23 cellular contexts compared by ENCODE assay signal in genomic region chr17:82667668-82668000, GRCh38. TPM values are rescaled to one million over a fixed set of nuclear protein-coding genes. Genes with fewer than 3 reads are reported as not detected.
DNase-seq lines count a peak whose midpoint lies in the region; FAIRE-seq and TF ChIP-seq lines count a peak whose summit lies in the region.
"Had no signal": no experiment of that assay in that cellular context is flagged by ENCODE, and none has a peak within 500 bp of the region (broad histone marks: within the 10 kb centered on the region; RNA-seq: fewer than 3 reads in every experiment).

No MANE protein-coding gene starts in this region.

- H3K4me1 ChIP-seq in astrocyte (ENCODE audit: insufficient read depth, low read length): no peaks in the 10 kb centered on the region

- H3K9ac ChIP-seq in astrocyte (ENCODE audit: low read length): no peak overlapping the region

- H2AFZ ChIP-seq in astrocyte (ENCODE audit: low read depth, low read length): no peak overlapping the region

- peaks cover 7% of the 10 kb centered on the region for H3K27me3 Mint-ChIP-seq in astrocyte (ENCODE audit: low read depth, unreplicated experiment)
- H3K27me3 Mint-ChIP-seq: B cell had no signal

- H3K27ac ChIP-seq in astrocyte (ENCODE audit: low read depth, low read length) (no peak overlapping the region), dorsolateral prefrontal cortex (peak overlapping the region in 51 of 59 donors; percentile 8 to 91 (median 82))
- H3K27ac ChIP-seq: 22Rv1, SK-N-MC had no signal

- no peak overlapping the region for H3K27ac Mint-ChIP-seq in astrocyte (ENCODE audit: unreplicated experiment)
- H3K27ac Mint-ChIP-seq: B cell had no signal

- H3K4me2 ChIP-seq in astrocyte (ENCODE audit: low read length): no peak overlapping the region

- no peak overlapping the region for H3K4me3 ChIP-seq in astrocyte (ENCODE audit: insufficient read depth, low read depth, low read length)
- no peak overlapping the region for H3K4me3 ChIP-seq in dorsolateral prefrontal cortex
- H3K4me3 ChIP-seq: MG63, SK-N-MC had no signal

- intact Hi-C loops in dorsolateral prefrontal cortex (cut with DNase I) (loop anchor here in 1 of 2 donors (5.0 kb wide), 2 partner anchors 35 to 85 kb away; partner anchors contain the start of gene TBCD), posterior vena cava (cut with DNase I) (loop anchor here in 1 of 2 donors (10.0 kb wide), 1 partner anchor 313 kb away; the partner anchor contains the start of gene TEX19)

- TF ChIP-seq CTCF in astrocyte (IDR thresholded peaks at IDR 0.05; ENCODE audit: insufficient read depth, low read depth, low read length) (no peak), dorsolateral prefrontal cortex (IDR thresholded peaks at IDR 0.05 in 54 of 56, conservative IDR thresholded peaks at IDR 0.05 in 2 of 56; ENCODE audit: low read depth in 1 of 56, partially characterized antibody in 56 of 56) (no peak), GM20000 (IDR thresholded peaks at IDR 0.05; ENCODE audit: extremely low read depth, missing control alignments) (no peak)

- H3K4me1 Mint-ChIP-seq in astrocyte (ENCODE audit: low read depth, unreplicated experiment): peaks cover 6% of the 10 kb centered on the region

- peak; percentile 44 for DNase-seq in activated effector memory CD4-positive, alpha-beta T cell treated with anti-CD3 and anti-CD28 coated beads, Interleukin-2, amount 50 U/mL, for 16 hours
- no peak for DNase-seq in activated effector memory CD4-positive, alpha-beta T cell treated with Interleukin-2 at 50 U/mL for 16 hours
- no peak for DNase-seq in astrocyte (ENCODE audit: low read depth)
- peak in 3 of 10 donors; percentile 39 to 71 (median 42) for DNase-seq in dorsolateral prefrontal cortex
- DNase-seq in posterior vena cava (ENCODE audit: low spot score): peak; percentile 57
- DNase-seq in NCI-H510A treated with DMSO at 0.1 percent for 48 hours (lab: John Stamatoyannopoulos, UW): no peak
- DNase-seq in DMS53 treated with DMSO at 0.1 percent for 48 hours (lab: John Stamatoyannopoulos, UW; ENCODE audit: unreplicated experiment): no peak
- no peak for DNase-seq in GM20000 (ENCODE audit: low spot score)
- DNase-seq: DMS153, HCEC 1CT, KG1, MG63, NCI-H1105 treated with DMSO at 0.1 percent for 48 hours, NCI-H2029, NCI-H446 treated with DMSO at 0.1 percent for 48 hours, NCI-H526 treated with DMSO at 0.1 percent for 48 hours, SIG-M5 had no signal

- no peak for FAIRE-seq in astrocyte (lab: Jason Lieb, UNC)
- FAIRE-seq: G401.6, H1, HTR-8/SVneo had no signal

- H4K20me1 ChIP-seq in astrocyte (ENCODE audit: insufficient read depth, low read length): peaks cover 6% of the 10 kb centered on the region

- H3K79me2 ChIP-seq in astrocyte (ENCODE audit: insufficient read depth, low read length): no peaks in the 10 kb centered on the region

- peak overlapping the region; percentile 57 for H3K4me3 Mint-ChIP-seq in astrocyte (ENCODE audit: unreplicated experiment)
- H3K4me3 Mint-ChIP-seq: B cell had no signal

- H3K36me3 ChIP-seq in astrocyte (ENCODE audit: insufficient read depth, low read length): no peaks in the 10 kb centered on the region
- H3K36me3 ChIP-seq: MG63 had no signal

- no peaks in the 10 kb centered on the region for H3K9me3 ChIP-seq in astrocyte (ENCODE audit: insufficient read depth, low read depth, low read length)
- H3K9me3 ChIP-seq: MG63 had no signal

- H3K27me3 ChIP-seq in astrocyte (ENCODE audit: insufficient read depth, low read length): no peaks in the 10 kb centered on the region
- H3K27me3 ChIP-seq in dorsolateral prefrontal cortex: no peaks in the 10 kb centered on the region
- H3K27me3 ChIP-seq: MG63 had no signal

- no peaks in the 10 kb centered on the region for H3K9me3 Mint-ChIP-seq in astrocyte (ENCODE audit: unreplicated experiment)

- peaks cover 6% of the 10 kb centered on the region for H3K36me3 Mint-ChIP-seq in astrocyte (ENCODE audit: low read depth, unreplicated experiment)

RNA-seq across cellular contexts. Expression of gene WDR45B, which starts 19.4 kb away (rescaled TPM):
- 74.3 and 75.4 TPM in 2 replicates for total RNA-seq in astrocyte
- 100 to 1,000 TPM in 7 of 120 experiments, 10 to 100 TPM in 113; 61.0 to 110 (median 83.4) TPM for total RNA-seq in dorsolateral prefrontal cortex
- 10 to 100 TPM; 49.7 to 56.5 TPM for total RNA-seq in posterior vena cava

RNA-seq across cellular contexts. Expression of gene RAB40B, which starts 30.9 kb away (rescaled TPM):
- total RNA-seq in astrocyte: 15.8 and 17.5 TPM in 2 replicates
- 100 to 1,000 TPM in 68 of 120 experiments, 10 to 100 TPM in 52; 61.9 to 320 (median 103) TPM for total RNA-seq in dorsolateral prefrontal cortex
- total RNA-seq in posterior vena cava: 1 to 10 TPM; 4.2 to 6.3 TPM

RNA-seq across cellular contexts. Expression of gene FN3KRP, which starts 48.9 kb away (rescaled TPM):
- total RNA-seq in astrocyte (14.8 and 15.4 TPM in 2 replicates), dorsolateral prefrontal cortex (10 to 100 TPM; 32.3 to 70.7 (median 49.0) TPM), posterior vena cava (10 to 100 TPM; 18.5 to 19.5 TPM)

Comparison
In these comparisons a context has a peak if more than half of its experiments do, and no peak if none do; other contexts are left out.
1. DNase-seq: peak in activated effector memory CD4-positive, alpha-beta T cell treated with anti-CD3 and anti-CD28 coated beads, Interleukin-2, amount 50 U/mL, for 16 hours (single experiment) and posterior vena cava (single experiment); none in activated effector memory CD4-positive, alpha-beta T cell treated with Interleukin-2 at 50 U/mL for 16 hours (single experiment), astrocyte (single experiment), NCI-H510A treated with DMSO at 0.1 percent for 48 hours (single experiment), DMS53 treated with DMSO at 0.1 percent for 48 hours (single experiment) and GM20000 (single experiment).